Comparison of ENCODE assay signal across 11 cellular contexts in genomic region chr1:17658837-17659236, GRCh38.
"Had no signal": no experiment of that assay in that cellular context is flagged by ENCODE, and none has a peak within 500 bp of the region (broad histone marks: within the 10 kb centered on the region; RNA-seq: fewer than 3 reads in every experiment).

No MANE protein-coding gene starts in this region.

- H3K4me3 Mint-ChIP-seq: activated CD4-positive, alpha-beta T cell treated with anti-CD3 and anti-CD28 coated beads, Interleukin-2, amount 10 ng/mL, durations not matched to agents 24 days and 14 days; activated T-helper 1 cell treated with anti-CD3 and anti-CD28 coated beads, Interleukin-12 subunit alpha, Interleukin-12 subunit beta, Interleukin-2, Interleukin-4 antibody, amounts not matched to agents 30 ng/mL and 10 ng/mL and 1 ng/mL, durations not matched to agents 14 hours and 24 hours and 36 hours had no signal

- H3K4me3 ChIP-seq: colonic mucosa, heart left ventricle, tibial nerve had no signal

- H3K4me1 Mint-ChIP-seq: activated CD4-positive, alpha-beta T cell treated with anti-CD3 and anti-CD28 coated beads, Interleukin-2, amount 10 ng/mL, durations not matched to agents 24 days and 14 days had no signal

- DNase-seq: activated CD4-positive, alpha-beta T cell treated with anti-CD3 and anti-CD28 coated beads, Interleukin-2, amount 10 ng/mL, durations not matched to agents 24 days and 14 days; activated naive CD4-positive, alpha-beta T cell treated with Interleukin-2 at 50 U/mL for 16 hours; caudate nucleus; colonic mucosa; effector CD4-positive, alpha-beta T cell; heart left ventricle; small intestine had no signal

- ATAC-seq: left lobe of liver had no signal

- H3K27me3 ChIP-seq: colonic mucosa, heart left ventricle, tibial nerve had no signal

- H3K27ac ChIP-seq: colonic mucosa, heart left ventricle, parathyroid adenoma, tibial nerve had no signal

- H3K4me1 ChIP-seq: colonic mucosa, parathyroid adenoma had no signal

- H3K9me3 ChIP-seq: colonic mucosa, heart left ventricle, tibial nerve had no signal

- H3K9me3 Mint-ChIP-seq: activated CD4-positive, alpha-beta T cell treated with anti-CD3 and anti-CD28 coated beads, Interleukin-2, amount 10 ng/mL, durations not matched to agents 24 days and 14 days; activated T-helper 1 cell treated with anti-CD3 and anti-CD28 coated beads, Interleukin-12 subunit alpha, Interleukin-12 subunit beta, Interleukin-2, Interleukin-4 antibody, amounts not matched to agents 30 ng/mL and 10 ng/mL and 1 ng/mL, durations not matched to agents 14 hours and 24 hours and 36 hours had no signal

- H3K27ac Mint-ChIP-seq: activated CD4-positive, alpha-beta T cell treated with anti-CD3 and anti-CD28 coated beads, Interleukin-2, amount 10 ng/mL, durations not matched to agents 24 days and 14 days; activated T-helper 1 cell treated with anti-CD3 and anti-CD28 coated beads, Interleukin-12 subunit alpha, Interleukin-12 subunit beta, Interleukin-2, Interleukin-4 antibody, amounts not matched to agents 30 ng/mL and 10 ng/mL and 1 ng/mL, durations not matched to agents 14 hours and 24 hours and 36 hours had no signal

- H3K27me3 Mint-ChIP-seq: activated CD4-positive, alpha-beta T cell treated with anti-CD3 and anti-CD28 coated beads, Interleukin-2, amount 10 ng/mL, durations not matched to agents 24 days and 14 days had no signal
